In the genomic region with DNA sequence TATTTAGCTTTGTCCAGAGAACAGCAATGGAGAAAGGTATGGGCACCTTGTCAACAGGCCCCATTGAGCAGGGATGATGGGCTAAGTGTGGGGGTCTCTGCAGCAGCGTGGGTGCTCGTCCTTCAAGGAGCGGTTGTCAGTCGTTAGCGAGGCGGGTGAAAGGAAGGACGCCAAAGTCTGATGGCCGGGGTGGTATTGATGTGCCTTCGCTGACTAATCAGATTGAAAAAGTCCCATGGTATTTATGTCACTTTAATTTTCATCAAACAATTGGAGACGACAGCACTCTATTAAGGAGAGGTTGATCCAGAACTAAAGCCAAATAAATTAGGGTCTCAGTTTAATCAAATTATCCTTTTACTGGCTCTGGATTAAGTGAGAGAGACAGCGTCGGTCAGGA, we compare ENCODE assay signal across 16 cellular contexts. TPM values are rescaled to one million over a fixed set of nuclear protein-coding genes. Genes with fewer than 3 reads are reported as not detected.
DNase-seq lines count a peak whose midpoint lies in the region; ATAC-seq and TF ChIP-seq lines count a peak whose summit lies in the region.
"Had no signal": no experiment of that assay in that cellular context is flagged by ENCODE, and none has a peak within 500 bp of the region (broad histone marks: within the 10 kb centered on the region; RNA-seq: fewer than 3 reads in every experiment).

No MANE protein-coding gene starts in this region.

- H3K9me3 Mint-ChIP-seq in MCF 10A (ENCODE audit: unreplicated experiment) (no peaks in the 10 kb centered on the region), osteocyte (ENCODE audit: unreplicated experiment) (no peaks in the 10 kb centered on the region)
- H3K9me3 Mint-ChIP-seq: CD4-positive, alpha-beta T cell; GM23338 had no signal

- H3K4me3 ChIP-seq in breast epithelium (no peak overlapping the region), WERI-Rb-1 (ENCODE audit: low read depth, low read length) (no peak overlapping the region; the same call in 1 of the 2 replicates), ascending aorta (no peak overlapping the region)
- H3K4me3 ChIP-seq: GM12878, GM23338 had no signal

- BruUV-seq in MCF 10A (replicated peaks; lab: Mats Ljungman, UMichigan) = no TSS peak

- TF ChIP-seq CTCF in MCF 10A (IDR thresholded peaks at IDR 0.05; ENCODE audit: unreplicated experiment) (no peak), breast epithelium (IDR thresholded peaks at IDR 0.05) (no peak), WERI-Rb-1 (IDR thresholded peaks at IDR 0.05; ENCODE audit: low read depth, low read length) (no peak), osteocyte (IDR thresholded peaks at IDR 0.05) (no peak), ascending aorta (IDR thresholded peaks at IDR 0.05) (no peak)

- H3K27me3 Mint-ChIP-seq in MCF 10A (ENCODE audit: insufficient read depth, unreplicated experiment) = no peaks in the 10 kb centered on the region
- H3K27me3 Mint-ChIP-seq in osteocyte (ENCODE audit: unreplicated experiment) = no peaks in the 10 kb centered on the region
- H3K27me3 Mint-ChIP-seq: CD4-positive, alpha-beta T cell had no signal

- H3K27me3 ChIP-seq in breast epithelium = no peaks in the 10 kb centered on the region
- peaks cover 16% of the 10 kb centered on the region for H3K27me3 ChIP-seq in WERI-Rb-1 (ENCODE audit: insufficient read depth, low read depth, severe bottlenecking)
- no peaks in the 10 kb centered on the region for H3K27me3 ChIP-seq in ascending aorta

- no peaks in the 10 kb centered on the region for H3K9me3 ChIP-seq in breast epithelium
- no peaks in the 10 kb centered on the region for H3K9me3 ChIP-seq in WERI-Rb-1 (ENCODE audit: severe bottlenecking)
- no peaks in the 10 kb centered on the region for H3K9me3 ChIP-seq in ascending aorta

- peak overlapping the region; percentile 92 for H3K27ac Mint-ChIP-seq in MCF 10A (ENCODE audit: low read depth, unreplicated experiment)
- H3K27ac Mint-ChIP-seq in osteocyte (ENCODE audit: unreplicated experiment) = peak overlapping the region; percentile 0
- H3K27ac Mint-ChIP-seq: CD4-positive, alpha-beta T cell; GM23338 had no signal

- DNase-seq in MCF 10A (ENCODE audit: unreplicated experiment) (no peak), breast epithelium (ENCODE audit: low spot score in 2 of 2) (no peak), WERI-Rb-1 (peak; percentile 44), osteocyte (ENCODE audit: extremely low spot score, unreplicated experiment) (no peak), ascending aorta (ENCODE audit: low spot score in 2 of 2) (no peak)
- DNase-seq: ACHN; Calu3; CD4-positive, alpha-beta T cell; DMS79 treated with DMSO at 0.1 percent for 48 hours; HCEC 1CT had no signal

- H3K27ac ChIP-seq in breast epithelium (no peak overlapping the region), WERI-Rb-1 (no peak overlapping the region), ascending aorta (no peak overlapping the region)
- H3K27ac ChIP-seq: C4-2B, HL-60 had no signal

- no peak for ATAC-seq in HG03280 (IDR thresholded peaks at IDR 0.05; ENCODE audit: unreplicated experiment)
- no peak for ATAC-seq in GM19397 (IDR thresholded peaks at IDR 0.05; ENCODE audit: unreplicated experiment)
- ATAC-seq: GM12878, GM23338 had no signal

- H3K4me1 ChIP-seq in breast epithelium (no peaks in the 10 kb centered on the region), ascending aorta (no peaks in the 10 kb centered on the region)

- no peak for TF ChIP-seq POLR2A in breast epithelium (IDR thresholded peaks at IDR 0.05)

- peaks cover 37% of the 10 kb centered on the region for H3K36me3 Mint-ChIP-seq in MCF 10A (ENCODE audit: insufficient read depth, unreplicated experiment)
- peaks cover 11% of the 10 kb centered on the region for H3K36me3 Mint-ChIP-seq in osteocyte (ENCODE audit: unreplicated experiment)

- CTCF ChIA-PET in MCF 10A (lab: Yijun Ruan, JAX) = interaction anchor here (0.8 to 2.8 kb wide), 6 partner anchors 13 to 240 kb away, joined by 4 to 12 read pairs (median 6); no protein-coding TSS in a partner anchor

- intact Hi-C loops in MCF 10A (cut with micrococcal nuclease) (no loop called here), breast epithelium (cut with DNase I; ENCODE audit: low total_unique reads) (no loop called here), ascending aorta (cut with DNase I) (no loop called here)

- H3K4me1 Mint-ChIP-seq in MCF 10A (ENCODE audit: insufficient read depth, unreplicated experiment) = peaks cover 32% of the 10 kb centered on the region
- H3K4me1 Mint-ChIP-seq in osteocyte (ENCODE audit: unreplicated experiment) = peaks cover 22% of the 10 kb centered on the region

- POLR2A ChIA-PET in MCF 10A (lab: Yijun Ruan, JAX) = interaction anchor here (0.7 to 1.5 kb wide), 5 partner anchors 8 to 261 kb away, joined by 3 to 12 read pairs (median 4); partner anchors contain the start of genes HTATIP2 and PRMT3

- H3K4me3 Mint-ChIP-seq in MCF 10A (ENCODE audit: unreplicated experiment) (no peak overlapping the region), osteocyte (ENCODE audit: unreplicated experiment) (no peak overlapping the region)
- H3K4me3 Mint-ChIP-seq: CD4-positive, alpha-beta T cell; GM23338 had no signal

- H3K36me3 ChIP-seq in breast epithelium (no peaks in the 10 kb centered on the region), WERI-Rb-1 (no peaks in the 10 kb centered on the region), ascending aorta (peaks cover 9 to 19% of the 10 kb centered on the region in 2 donors)

RNA-seq across cellular contexts. Expression of gene HTATIP2, which starts 9.6 kb away (rescaled TPM):
- total RNA-seq in MCF 10A (2022) (42.5 and 55.8 TPM in 2 replicates), breast epithelium (10 to 100 TPM; 39.7 to 55.8 (median 41.4) TPM), osteocyte (19.9 and 24.2 TPM in 2 replicates), ascending aorta (34.6 TPM)

RNA-seq across cellular contexts. Expression of gene PRMT3, which starts 14.4 kb away (rescaled TPM):
- total RNA-seq in MCF 10A (2022) (45.1 and 60.1 TPM in 2 replicates), breast epithelium (10 to 100 TPM; 14.9 to 26.2 (median 18.4) TPM), osteocyte (17.7 and 18.9 TPM in 2 replicates), ascending aorta (1.2 TPM)
